9 cellular contexts compared by ENCODE assay signal in genomic region chr20:35523298-35523888, GRCh38. TPM values are rescaled to one million over a fixed set of nuclear protein-coding genes. Genes with fewer than 3 reads are reported as not detected.
DNase-seq lines count a peak whose midpoint lies in the region; ATAC-seq and TF ChIP-seq lines count a peak whose summit lies in the region.
"Had no signal": no experiment of that assay in that cellular context is flagged by ENCODE, and none has a peak within 500 bp of the region (broad histone marks: within the 10 kb centered on the region; RNA-seq: fewer than 3 reads in every experiment).

No MANE protein-coding gene starts in this region.

- H3K18ac ChIP-seq in mesendoderm (ENCODE audit: low read length) = no peak overlapping the region

- H3K4me2 ChIP-seq in Loucy (ENCODE audit: low read depth, low read length, poor library complexity, severe bottlenecking) = no peak overlapping the region
- H3K4me2 ChIP-seq in mesendoderm (ENCODE audit: low read length) = no peak overlapping the region

- intact Hi-C loops in sciatic nerve (cut with DNase I) = no loop called here

- H3K27me3 ChIP-seq in Loucy (ENCODE audit: insufficient read depth, low read length, poor library complexity, severe bottlenecking) = no peaks in the 10 kb centered on the region
- no peaks in the 10 kb centered on the region for H3K27me3 ChIP-seq in mesendoderm (ENCODE audit: insufficient read depth, low read length, poor library complexity)

- no peak overlapping the region for H2BK15ac ChIP-seq in mesendoderm (replicated peaks; ENCODE audit: low read depth)

- H3K23ac ChIP-seq in mesendoderm (ENCODE audit: low read length) = no peak overlapping the region

- H3K9me3 ChIP-seq in Loucy (ENCODE audit: insufficient read depth, low read depth, low read length) = no peaks in the 10 kb centered on the region

- H3K9me2 ChIP-seq in Loucy (replicated peaks; ENCODE audit: low read depth, low read length) = no peaks in the 10 kb centered on the region

- no peak overlapping the region for H3K4ac ChIP-seq in mesendoderm (ENCODE audit: low read depth, low read length)

- H3K4me3 ChIP-seq in GM12864 (ENCODE audit: low read depth, low read length) (no peak overlapping the region), Loucy (ENCODE audit: low read length, poor library complexity, severe bottlenecking) (no peak overlapping the region), mesendoderm (ENCODE audit: low read length) (no peak overlapping the region)

- H3K4me1 ChIP-seq in Loucy (ENCODE audit: insufficient read depth, low read length, poor library complexity, severe bottlenecking) = no peaks in the 10 kb centered on the region
- no peaks in the 10 kb centered on the region for H3K4me1 ChIP-seq in mesendoderm (ENCODE audit: control insufficient read depth, low read depth, low read length)

- H2BK120ac ChIP-seq in mesendoderm (ENCODE audit: low read depth, low read length) = no peak overlapping the region

- peak; percentile 76 for TF ChIP-seq CTCF in GM12864 (IDR thresholded peaks at IDR 0.05; ENCODE audit: low read depth, low read length, missing control alignments)
- peak; percentile 75 for TF ChIP-seq CTCF in Loucy (conservative IDR thresholded peaks at IDR 0.05; ENCODE audit: low read length)

- no peaks in the 10 kb centered on the region for H3K36me3 ChIP-seq in Loucy (ENCODE audit: insufficient read depth, low read length)
- H3K36me3 ChIP-seq in mesendoderm (ENCODE audit: control insufficient read depth, insufficient read depth, low read length) = no peaks in the 10 kb centered on the region

- WGBS in mesendoderm (ENCODE audit: extremely low coverage, insufficient coverage, low lambda C conversion rate) = no CpG with 5 or more reads among the region's 6 CpGs

- no peak overlapping the region for H4K8ac ChIP-seq in mesendoderm (ENCODE audit: low read depth, low read length)

- H2BK5ac ChIP-seq in mesendoderm (ENCODE audit: low read length) = no peak overlapping the region

- no peaks in the 10 kb centered on the region for H3F3A ChIP-seq in Loucy (ENCODE audit: low read depth)

- no peak overlapping the region for H3K9ac ChIP-seq in Loucy (ENCODE audit: low read depth, low read length, poor library complexity, severe bottlenecking)
- no peak overlapping the region for H3K9ac ChIP-seq in mesendoderm (ENCODE audit: low read length)

- H3K79me1 ChIP-seq in mesendoderm (ENCODE audit: low read length) = no peaks in the 10 kb centered on the region

- no peaks in the 10 kb centered on the region for H3K79me2 ChIP-seq in Loucy (ENCODE audit: insufficient read depth, low read length)
- no peaks in the 10 kb centered on the region for H3K79me2 ChIP-seq in mesendoderm (ENCODE audit: control insufficient read depth, insufficient read depth, low read length)

- no peak overlapping the region for H3K56ac ChIP-seq in mesendoderm (ENCODE audit: low read length)

- H3K27ac ChIP-seq in mesendoderm (ENCODE audit: low read depth, low read length) = no peak overlapping the region

- DNase-seq in GM12864 (ENCODE audit: low read depth) = no peak
- DNase-seq in activated T-helper 9 cell treated with anti-CD3 and anti-CD28 coated beads, Interleukin-2, amount 50 U/mL, for 16 hours (ENCODE audit: low read depth) = peak; percentile 5
- peak; percentile 59 for DNase-seq in mesendoderm
- no peak for DNase-seq in sciatic nerve (ENCODE audit: low spot score)
- no peak for DNase-seq in effector CD4-positive, alpha-beta T cell

- H2AK5ac ChIP-seq in mesendoderm (ENCODE audit: low read length) = no peak overlapping the region

- H2AFZ ChIP-seq in Loucy (ENCODE audit: low read length) = no peak overlapping the region

- ATAC-seq in sciatic nerve (no peak), HG03045 (IDR thresholded peaks at IDR 0.05; ENCODE audit: unreplicated experiment) (no peak), HG03135 (IDR thresholded peaks at IDR 0.05; ENCODE audit: unreplicated experiment) (no peak)

- no peaks in the 10 kb centered on the region for H4K20me1 ChIP-seq in Loucy (ENCODE audit: insufficient read depth, low read length, poor library complexity, severe bottlenecking)

- H4K5ac ChIP-seq in mesendoderm (ENCODE audit: low read length) = no peak overlapping the region

RNA-seq across cellular contexts. Expression of gene C20orf173, which starts 6.1 kb away (rescaled TPM):
- not detected for polyA plus RNA-seq in mesendoderm (2013, experiment 1 of 2)
- not detected for polyA plus RNA-seq in mesendoderm (2013, experiment 2 of 2)
- total RNA-seq in sciatic nerve = not detected
- total RNA-seq: T-cell had no signal

RNA-seq across cellular contexts. Expression of gene ERGIC3, which starts 18.5 kb away (rescaled TPM):
- 107 TPM for polyA plus RNA-seq in mesendoderm (2013, experiment 1 of 2)
- 101 TPM for polyA plus RNA-seq in mesendoderm (2013, experiment 2 of 2)
- 143 TPM for total RNA-seq in sciatic nerve

Comparison
In these comparisons a context has a peak if more than half of its experiments do, and no peak if none do; other contexts are left out.
1. DNase-seq: peak in activated T-helper 9 cell treated with anti-CD3 and anti-CD28 coated beads, Interleukin-2, amount 50 U/mL, for 16 hours (single experiment) and mesendoderm (single experiment); none in GM12864 (single experiment), sciatic nerve (single experiment) and effector CD4-positive, alpha-beta T cell (single experiment).